Comparison of ENCODE assay signal across 8 cellular contexts in the genomic region with DNA sequence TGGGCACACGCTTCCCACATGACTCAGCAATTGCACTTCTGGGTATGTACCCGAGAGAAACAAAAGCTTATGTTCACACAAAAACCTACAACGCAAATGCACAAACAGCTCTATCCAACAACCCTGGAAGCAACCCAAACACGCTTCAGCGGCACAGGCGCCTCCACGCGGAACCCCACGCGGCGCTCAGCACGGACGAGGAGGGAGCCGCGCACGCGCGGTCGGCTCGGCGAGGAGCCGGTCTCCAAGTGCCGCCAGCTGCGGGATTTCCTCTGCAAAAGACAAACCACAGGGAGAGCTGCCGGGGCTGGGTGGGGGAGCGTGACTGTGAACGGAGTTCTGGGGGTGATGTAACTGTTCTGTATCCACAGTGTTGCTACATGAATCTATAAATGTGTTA.
A peak's percentile ranks its signal among the peaks of the same experiment; 100 is the strongest.
DNase-seq lines count a peak whose midpoint lies in the region; ATAC-seq and TF ChIP-seq lines count a peak whose summit lies in the region.
"Not testable (repeated sequence)": the region's sequence is repeated elsewhere in the genome, so short reads cannot be mapped to it uniquely, and the experiment has no call there.

No MANE protein-coding gene starts in this region.

- H3K4me1 Mint-ChIP-seq in effector memory CD8-positive, alpha-beta T cell (ENCODE audit: low read depth in 2 of 2), result not testable (repeated sequence)

- H3K27me3 ChIP-seq in HL-60 (ENCODE audit: insufficient read depth, poor library complexity, severe bottlenecking); testis: not testable (repeated sequence)

- DNase-seq in HL-60 (ENCODE audit: low read depth in 1 of 2, low spot score in 1 of 2), result peak in 1 of 2 experiments; percentile 95
- peak; percentile 15 for DNase-seq in activated CD4-positive, alpha-beta T cell treated with anti-CD3 and anti-CD28 coated beads for 48 hours
- DNase-seq in activated T-cell treated with anti-CD3 and anti-CD28 coated beads, Interleukin-2, amount 50 U/mL, for 1 hour, result peak; percentile 44
- peak; percentile 22 to 60 for DNase-seq in activated naive CD4-positive, alpha-beta T cell treated with anti-CD3 and anti-CD28 coated beads, Interleukin-2, amount 50 U/mL, for 72 hours (ENCODE audit: low spot score in 2 of 2)
- DNase-seq in effector memory CD8-positive, alpha-beta T cell, result peak; percentile 13 to 17 (median 15)
- peak; percentile 21 to 46 (median 40) for DNase-seq in mucosa of descending colon
- peak; percentile 8 to 40 for DNase-seq in stimulated activated CD4-positive, alpha-beta T cell treated with anti-CD3 and anti-CD28 coated beads, Interleukin-2, amount 100 ng/mL, for 24 hours
- peak; percentile 12 for DNase-seq in testis

- not testable (repeated sequence) for H3K27ac Mint-ChIP-seq in activated naive CD4-positive, alpha-beta T cell treated with anti-CD3 and anti-CD28 coated beads, Interleukin-2, amount 50 U/mL, for 72 hours; effector memory CD8-positive, alpha-beta T cell

- H3K9me3 Mint-ChIP-seq in activated naive CD4-positive, alpha-beta T cell treated with anti-CD3 and anti-CD28 coated beads, Interleukin-2, amount 50 U/mL, for 72 hours; effector memory CD8-positive, alpha-beta T cell: not testable (repeated sequence)

- H3K36me3 Mint-ChIP-seq in activated naive CD4-positive, alpha-beta T cell treated with anti-CD3 and anti-CD28 coated beads, Interleukin-2, amount 50 U/mL, for 72 hours; effector memory CD8-positive, alpha-beta T cell (ENCODE audit: insufficient read depth): not testable (repeated sequence)

- H3K27me3 Mint-ChIP-seq in effector memory CD8-positive, alpha-beta T cell, result not testable (repeated sequence)

- intact Hi-C loops in mucosa of descending colon (cut with DNase I, micrococcal nuclease); testis (cut with DNase I; ENCODE audit: low total_unique reads): not testable (repeated sequence)

- not testable (repeated sequence) for H3K4me3 ChIP-seq in HL-60 (replicated peaks; ENCODE audit: insufficient read depth, low read length); mucosa of descending colon; testis

- H3K36me3 ChIP-seq in mucosa of descending colon (ENCODE audit: low read depth); testis (ENCODE audit: low read depth, missing control alignments): not testable (repeated sequence)

- H3K4me1 ChIP-seq in mucosa of descending colon (ENCODE audit: low read depth); testis: not testable (repeated sequence)

- TF ChIP-seq CTCF in HL-60 (IDR thresholded peaks at IDR 0.05; ENCODE audit: insufficient read depth, low read length); mucosa of descending colon (IDR thresholded peaks at IDR 0.05); testis (IDR thresholded peaks at IDR 0.05): not testable (repeated sequence)

- TF ChIP-seq POLR2A in testis (IDR thresholded peaks at IDR 0.05), result not testable (repeated sequence)

- 41 to 53% methylated on average over 3 to 4 of the region's 27 CpGs for WGBS in testis, 2 donors

- peak overlapping the region in 1 of 2 donors; percentile 63 for H3K4me3 Mint-ChIP-seq in effector memory CD8-positive, alpha-beta T cell

- H3K9me3 ChIP-seq in mucosa of descending colon, testis: not testable (repeated sequence)

- not testable (repeated sequence) for ATAC-seq in activated naive CD4-positive, alpha-beta T cell treated with anti-CD3 and anti-CD28 coated beads, Interleukin-2, amount 50 U/mL, for 72 hours; effector memory CD8-positive, alpha-beta T cell (replicated peaks); mucosa of descending colon

- peak overlapping the region; percentile 87 for H3K27ac ChIP-seq in HL-60 (replicated peaks)
- H3K27ac ChIP-seq in testis, result not testable (repeated sequence)
